Comparison of ENCODE assay signal across 9 cellular contexts in genomic region chr2:189698020-189698887, GRCh38. TPM values are rescaled to one million over a fixed set of nuclear protein-coding genes. Genes with fewer than 3 reads are reported as not detected.
DNase-seq lines count a peak whose midpoint lies in the region; ATAC-seq, FAIRE-seq and TF ChIP-seq lines count a peak whose summit lies in the region.
"Had no signal": no experiment of that assay in that cellular context is flagged by ENCODE, and none has a peak within 500 bp of the region (broad histone marks: within the 10 kb centered on the region; RNA-seq: fewer than 3 reads in every experiment).

No MANE protein-coding gene starts in this region.

- ATAC-seq in SK-N-SH treated with all-trans-retinoic acid at 6 μM for 48 hours = peak; percentile 70; the same call in 2 of the 3 replicates
- peak; percentile 75 for ATAC-seq in left lung

- no peak for FAIRE-seq in urothelium cell line (lab: Jason Lieb, UNC)

- CTCF ChIA-PET in GM10248 (lab: Yijun Ruan, JAX) = interaction anchor here (0.7 to 3.5 kb wide), 10 partner anchors 11 to 54 kb away, joined by 3 to 35 read pairs (median 6); partner anchors contain the start of gene ASNSD1

- POLR2A ChIA-PET in GM10248 (lab: Yijun Ruan, JAX) = no interaction called here

- H3K9me3 ChIP-seq in colonic mucosa = no peaks in the 10 kb centered on the region
- H3K9me3 ChIP-seq in left lung = no peaks in the 10 kb centered on the region

- intact Hi-C loops in colonic mucosa (cut with DNase I) (loop anchor here (5.0 kb wide), 1 partner anchor 36 kb away; the partner anchor contains the start of gene ASNSD1), left lung (cut with DNase I) (no loop called here)

- no peaks in the 10 kb centered on the region for H3K36me3 ChIP-seq in colonic mucosa
- H3K36me3 ChIP-seq in left lung = no peaks in the 10 kb centered on the region

- peak; percentile 54 for TF ChIP-seq CTCF in AG09319 (IDR thresholded peaks at IDR 0.05; ENCODE audit: low read depth, low read length)
- peak; percentile 48 for TF ChIP-seq CTCF in GM10248 (IDR thresholded peaks at IDR 0.05; ENCODE audit: control extremely low read depth, extremely low read depth, low read depth, missing control alignments)
- TF ChIP-seq CTCF in HL-60 (IDR thresholded peaks at IDR 0.05; ENCODE audit: insufficient read depth, low read length) = peak; percentile 9
- peak; percentile 49 for TF ChIP-seq CTCF in colonic mucosa (IDR thresholded peaks at IDR 0.05)
- peak; percentile 64 to 67 for TF ChIP-seq CTCF in left lung (IDR thresholded peaks at IDR 0.05)

- H3K27me3 ChIP-seq in HL-60 (ENCODE audit: insufficient read depth, poor library complexity, severe bottlenecking) = no peaks in the 10 kb centered on the region
- H3K27me3 ChIP-seq in colonic mucosa = no peaks in the 10 kb centered on the region
- no peaks in the 10 kb centered on the region for H3K27me3 ChIP-seq in left lung

- H3K4me3 ChIP-seq in HL-60 (replicated peaks; ENCODE audit: insufficient read depth, low read length) (peak overlapping the region; percentile 10; the same call in 1 of the 2 replicates), colonic mucosa (no peak overlapping the region), left lung (no peak overlapping the region)
- H3K4me3 ChIP-seq: skin epidermis had no signal

- H3K4me1 ChIP-seq in colonic mucosa (no peaks in the 10 kb centered on the region), left lung (no peaks in the 10 kb centered on the region)

- no peak overlapping the region for H3K9ac ChIP-seq in colonic mucosa (ENCODE audit: low read depth in 2 of 2, low read length in 2 of 2)

- DNase-seq in AG09319 (ENCODE audit: extremely low read depth, low read depth) (peak; percentile 19), GM10248 (ENCODE audit: extremely low spot score) (peak; percentile 26), HL-60 (ENCODE audit: low read depth in 1 of 2, low spot score in 1 of 2) (peak in 1 of 2 experiments; percentile 53), colonic mucosa (peak; percentile 53), left lung (no peak), urothelium cell line (ENCODE audit: low spot score) (peak; percentile 12)
- no peak for DNase-seq in activated effector memory CD4-positive, alpha-beta T cell treated with anti-CD3 and anti-CD28 coated beads, Interleukin-2, amount 50 U/mL, for 16 hours

- H3K27ac ChIP-seq in HL-60 (replicated peaks) (peak overlapping the region; percentile 39), colonic mucosa (no peak overlapping the region), left lung (no peak overlapping the region)
- H3K27ac ChIP-seq: skin epidermis had no signal

TF ChIP-seq in SK-N-SH treated with all-trans-retinoic acid at 6 μM for 48 hours, 23 proteins besides CTCF, POLR2A, EP300 and RAD21:
- no peak for TF ChIP-seq ZC3H10 (CRISPR knock-in tag; IDR thresholded peaks at IDR 0.05)
- no peak for TF ChIP-seq SNAI2 (CRISPR knock-in tag; IDR thresholded peaks at IDR 0.05)

RNA-seq across cellular contexts. Expression of gene ANKAR, which starts 23.8 kb away (rescaled TPM):
- total RNA-seq in colonic mucosa (1 to 10 TPM; 6.0 to 6.7 TPM), left lung (1 to 10 TPM; 6.9 to 7.2 TPM)

RNA-seq across cellular contexts. Expression of gene ASNSD1, which starts 37.0 kb away (rescaled TPM):
- 10 to 100 TPM; 24.4 to 28.1 TPM for total RNA-seq in colonic mucosa
- total RNA-seq in left lung = 10 to 100 TPM; 34.1 to 37.0 TPM

Comparison
In these comparisons a context has a peak if more than half of its experiments do, and no peak if none do; other contexts are left out.
1. DNase-seq: peak in AG09319 (single experiment), GM10248 (single experiment), colonic mucosa (single experiment) and urothelium cell line (single experiment); none in left lung (0 of 2) and activated effector memory CD4-positive, alpha-beta T cell treated with anti-CD3 and anti-CD28 coated beads, Interleukin-2, amount 50 U/mL, for 16 hours (single experiment).
2. CTCF ChIP-seq: peak in every context shown above with its lines; median percentile 66 in left lung; 54 in AG09319; 49 in colonic mucosa; 48 in GM10248; 9 in HL-60.